14 cellular contexts compared by ENCODE assay signal in genomic region chr9:108708448-108708847, GRCh38.
"Had no signal": no experiment of that assay in that cellular context is flagged by ENCODE, and none has a peak within 500 bp of the region (broad histone marks: within the 10 kb centered on the region; RNA-seq: fewer than 3 reads in every experiment).

No MANE protein-coding gene starts in this region.

- H3K4me3 ChIP-seq: heart right ventricle, prostate gland, thyroid gland, uterus had no signal

- H3K27me3 ChIP-seq: foreskin keratinocyte, heart right ventricle, thyroid gland, uterus had no signal

- DNase-seq: activated CD4-positive, alpha-beta T cell treated with anti-CD3 and anti-CD28 coated beads, Interleukin-2, amount 50 U/mL, for 4 hours; activated CD8-positive, alpha-beta memory T cell treated with anti-CD3 and anti-CD28 coated beads, Interleukin-2, amount 10 ng/mL, durations not matched to agents 7 days and 5 days; activated effector memory CD4-positive, alpha-beta T cell treated with anti-CD3 and anti-CD28 coated beads, Interleukin-2, amount 50 U/mL, for 16 hours; activated T-cell treated with anti-CD3 and anti-CD28 coated beads, Interleukin-2, amount 50 U/mL, for 24 hours; amniotic stem cell; foreskin keratinocyte; heart right ventricle; kidney; stimulated activated CD4-positive, alpha-beta T cell treated with anti-CD3 and anti-CD28 coated beads, Interleukin-4, amount 100 ng/mL, for 1 hour; T-helper 17 cell; thyroid gland; uterus had no signal

- H3K36me3 ChIP-seq: heart right ventricle, prostate gland, thyroid gland, uterus had no signal

- H3K4me1 ChIP-seq: foreskin keratinocyte, prostate gland, thyroid gland, uterus had no signal

- H3K27ac ChIP-seq: foreskin keratinocyte, heart right ventricle, prostate gland, thyroid gland, uterus had no signal

- H3K9me3 ChIP-seq: heart right ventricle, prostate gland, thyroid gland, uterus had no signal

- ATAC-seq: activated CD8-positive, alpha-beta memory T cell treated with anti-CD3 and anti-CD28 coated beads, Interleukin-2, amount 10 ng/mL, durations not matched to agents 7 days and 5 days; activated naive CD4-positive, alpha-beta T cell treated with anti-CD3 and anti-CD28 coated beads, Interleukin-2, amount 50 U/mL, for 72 hours; foreskin keratinocyte; T-helper 17 cell had no signal
